23 cellular contexts compared by ENCODE assay signal in the genomic region with DNA sequence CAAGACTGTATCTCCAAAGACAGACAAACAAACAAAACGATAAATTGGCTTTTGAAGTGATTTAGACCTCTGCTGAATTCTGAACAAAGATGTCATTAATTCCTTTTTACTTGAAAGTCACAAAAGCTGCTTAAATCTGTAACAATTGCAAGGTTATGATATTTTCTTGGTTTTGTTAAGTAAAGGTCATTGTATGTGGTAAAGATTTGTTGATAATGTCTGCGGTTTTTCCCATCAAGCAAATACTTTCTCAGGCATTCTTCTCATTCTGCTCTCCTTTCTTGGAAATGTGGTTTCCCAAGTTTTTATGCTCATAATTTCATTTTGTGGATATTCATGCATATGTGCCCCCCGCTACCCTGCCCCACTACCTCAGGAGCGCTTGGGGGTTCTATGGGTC.
"Had no signal": no experiment of that assay in that cellular context is flagged by ENCODE, and none has a peak within 500 bp of the region (broad histone marks: within the 10 kb centered on the region; RNA-seq: fewer than 3 reads in every experiment).

No MANE protein-coding gene starts in this region.

- H3K4me2 ChIP-seq: KMS-11 had no signal

- H3K9me3 ChIP-seq: MG63, Peyer's patch had no signal

- H3K27me3 ChIP-seq: MG63, Peyer's patch had no signal

- H3K4me3 Mint-ChIP-seq: activated CD4-positive, alpha-beta T cell treated with anti-CD3 and anti-CD28 coated beads, Interleukin-2, amount 10 ng/mL, durations not matched to agents 24 days and 14 days; activated CD8-positive, alpha-beta memory T cell treated with anti-CD3 and anti-CD28 coated beads, Interleukin-2, amount 10 ng/mL, durations not matched to agents 7 days and 5 days; activated naive CD4-positive, alpha-beta T cell treated with anti-CD3 and anti-CD28 coated beads, Interleukin-2, amount 50 U/mL, for 24 hours; activated T-cell treated with anti-CD3 and anti-CD28 coated beads, Interleukin-2, amount 50 U/mL, for 24 hours; activated T-helper 1 cell treated with anti-CD3 and anti-CD28 coated beads, Interleukin-12 subunit alpha, Interleukin-12 subunit beta, Interleukin-2, Interleukin-4 antibody, amounts not matched to agents 30 ng/mL and 10 ng/mL and 1 ng/mL, durations not matched to agents 14 hours and 24 hours and 36 hours; T-helper 17 cell; WTC11 had no signal

- H3K27ac ChIP-seq: KMS-11, Peyer's patch had no signal

- H3K4me1 Mint-ChIP-seq: activated CD8-positive, alpha-beta memory T cell treated with anti-CD3 and anti-CD28 coated beads, Interleukin-2, amount 10 ng/mL, durations not matched to agents 7 days and 5 days; activated naive CD4-positive, alpha-beta T cell treated with anti-CD3 and anti-CD28 coated beads, Interleukin-2, amount 50 U/mL, for 24 hours; WTC11 had no signal

- H3K9ac ChIP-seq: KMS-11 had no signal

- H3K9me3 Mint-ChIP-seq: activated CD4-positive, alpha-beta T cell treated with anti-CD3 and anti-CD28 coated beads, Interleukin-2, amount 10 ng/mL, durations not matched to agents 24 days and 14 days; activated naive CD4-positive, alpha-beta T cell treated with anti-CD3 and anti-CD28 coated beads, Interleukin-2, amount 50 U/mL, for 24 hours; activated T-cell treated with anti-CD3 and anti-CD28 coated beads, Interleukin-2, amount 50 U/mL, for 24 hours; activated T-helper 1 cell treated with anti-CD3 and anti-CD28 coated beads, Interleukin-12 subunit alpha, Interleukin-12 subunit beta, Interleukin-2, Interleukin-4 antibody, amounts not matched to agents 30 ng/mL and 10 ng/mL and 1 ng/mL, durations not matched to agents 14 hours and 24 hours and 36 hours; WTC11 had no signal

- ATAC-seq: activated CD8-positive, alpha-beta memory T cell treated with anti-CD3 and anti-CD28 coated beads, Interleukin-2, amount 10 ng/mL, durations not matched to agents 7 days and 5 days; T-helper 17 cell; WTC11 had no signal

- DNase-seq: activated CD4-positive, alpha-beta T cell treated with anti-CD3 and anti-CD28 coated beads for 1 hour; activated CD4-positive, alpha-beta T cell treated with anti-CD3 and anti-CD28 coated beads, Interleukin-2, amount 10 ng/mL, durations not matched to agents 24 days and 14 days; activated CD4-positive, alpha-beta T cell treated with anti-CD3 and anti-CD28 coated beads, Interleukin-2, amount 50 U/mL, for 48 hours; activated CD8-positive, alpha-beta memory T cell treated with anti-CD3 and anti-CD28 coated beads, Interleukin-2, amount 10 ng/mL, durations not matched to agents 7 days and 5 days; activated effector memory CD4-positive, alpha-beta T cell treated with Interleukin-2 at 50 U/mL for 16 hours; activated naive CD4-positive, alpha-beta T cell; activated T-cell treated with anti-CD3 and anti-CD28 coated beads, Interleukin-2, amount 50 U/mL, for 24 hours; central memory CD4-positive, alpha-beta T cell; MG63; NCI-H1105 treated with DMSO at 0.1 percent for 48 hours; NCI-H1436 treated with DMSO at 0.1 percent for 48 hours; NCI-H187; NCI-H2081; NCI-H510A treated with DMSO at 0.1 percent for 48 hours; NCI-H69; Peyer's patch; SHP77; T-helper 17 cell; T-helper 9 cell had no signal

- H3K27ac Mint-ChIP-seq: activated CD4-positive, alpha-beta T cell treated with anti-CD3 and anti-CD28 coated beads, Interleukin-2, amount 10 ng/mL, durations not matched to agents 24 days and 14 days; activated CD8-positive, alpha-beta memory T cell treated with anti-CD3 and anti-CD28 coated beads, Interleukin-2, amount 10 ng/mL, durations not matched to agents 7 days and 5 days; activated naive CD4-positive, alpha-beta T cell treated with anti-CD3 and anti-CD28 coated beads, Interleukin-2, amount 50 U/mL, for 24 hours; activated T-cell treated with anti-CD3 and anti-CD28 coated beads, Interleukin-2, amount 50 U/mL, for 24 hours; activated T-helper 1 cell treated with anti-CD3 and anti-CD28 coated beads, Interleukin-12 subunit alpha, Interleukin-12 subunit beta, Interleukin-2, Interleukin-4 antibody, amounts not matched to agents 30 ng/mL and 10 ng/mL and 1 ng/mL, durations not matched to agents 14 hours and 24 hours and 36 hours; T-helper 17 cell; WTC11 had no signal

- H3K4me1 ChIP-seq: Peyer's patch had no signal

- H3K27me3 Mint-ChIP-seq: activated CD4-positive, alpha-beta T cell treated with anti-CD3 and anti-CD28 coated beads, Interleukin-2, amount 10 ng/mL, durations not matched to agents 24 days and 14 days; activated CD8-positive, alpha-beta memory T cell treated with anti-CD3 and anti-CD28 coated beads, Interleukin-2, amount 10 ng/mL, durations not matched to agents 7 days and 5 days; activated naive CD4-positive, alpha-beta T cell treated with anti-CD3 and anti-CD28 coated beads, Interleukin-2, amount 50 U/mL, for 24 hours; activated T-cell treated with anti-CD3 and anti-CD28 coated beads, Interleukin-2, amount 50 U/mL, for 24 hours; T-helper 17 cell had no signal

- H3K4me3 ChIP-seq: MG63, Peyer's patch had no signal
